In genomic region chr17:45132302-45132568, GRCh38 we compare ENCODE assay signal across 7 cellular contexts. TPM values are rescaled to one million over a fixed set of nuclear protein-coding genes. Genes with fewer than 3 reads are reported as not detected.
DNase-seq lines count a peak whose midpoint lies in the region; ATAC-seq and TF ChIP-seq lines count a peak whose summit lies in the region.

A gene with protein sequence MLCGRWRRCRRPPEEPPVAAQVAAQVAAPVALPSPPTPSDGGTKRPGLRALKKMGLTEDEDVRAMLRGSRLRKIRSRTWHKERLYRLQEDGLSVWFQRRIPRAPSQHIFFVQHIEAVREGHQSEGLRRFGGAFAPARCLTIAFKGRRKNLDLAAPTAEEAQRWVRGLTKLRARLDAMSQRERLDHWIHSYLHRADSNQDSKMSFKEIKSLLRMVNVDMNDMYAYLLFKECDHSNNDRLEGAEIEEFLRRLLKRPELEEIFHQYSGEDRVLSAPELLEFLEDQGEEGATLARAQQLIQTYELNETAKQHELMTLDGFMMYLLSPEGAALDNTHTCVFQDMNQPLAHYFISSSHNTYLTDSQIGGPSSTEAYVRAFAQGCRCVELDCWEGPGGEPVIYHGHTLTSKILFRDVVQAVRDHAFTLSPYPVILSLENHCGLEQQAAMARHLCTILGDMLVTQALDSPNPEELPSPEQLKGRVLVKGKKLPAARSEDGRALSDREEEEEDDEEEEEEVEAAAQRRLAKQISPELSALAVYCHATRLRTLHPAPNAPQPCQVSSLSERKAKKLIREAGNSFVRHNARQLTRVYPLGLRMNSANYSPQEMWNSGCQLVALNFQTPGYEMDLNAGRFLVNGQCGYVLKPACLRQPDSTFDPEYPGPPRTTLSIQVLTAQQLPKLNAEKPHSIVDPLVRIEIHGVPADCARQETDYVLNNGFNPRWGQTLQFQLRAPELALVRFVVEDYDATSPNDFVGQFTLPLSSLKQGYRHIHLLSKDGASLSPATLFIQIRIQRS (minus strand): TSS chr17:45132515. CDS start chr17:45132410, 105 bp downstream.

- H3K27ac ChIP-seq in HL-60 (replicated peaks) (no peak within 1 kb of the TSS; the same call in 1 of the 2 replicates), cardiac muscle cell (peak within 1 kb of the TSS; percentile 91), rectal smooth muscle tissue (ENCODE audit: low read depth, low read length) (peak within 1 kb of the TSS; percentile 97)

- no peaks in the 10 kb centered on the region for H3K36me3 ChIP-seq in cardiac muscle cell
- no peaks in the 10 kb centered on the region for H3K36me3 ChIP-seq in rectal smooth muscle tissue (ENCODE audit: control insufficient read depth, insufficient read depth, low read length)

- H3K4me3 ChIP-seq in HL-60 (replicated peaks; ENCODE audit: insufficient read depth, low read length) (peak within 1 kb of the TSS; percentile 78), cardiac muscle cell (peak within 1 kb of the TSS; percentile 65), rectal smooth muscle tissue (ENCODE audit: low read length) (peak within 1 kb of the TSS; percentile 88)

- no peak for TF ChIP-seq CTCF in HL-60 (IDR thresholded peaks at IDR 0.05; ENCODE audit: insufficient read depth, low read length)
- no peak for TF ChIP-seq CTCF in activated B cell treated with CpG ODN at 0.5 μM for 24 hours (IDR thresholded peaks at IDR 0.05)
- no peak for TF ChIP-seq CTCF in cardiac muscle cell (IDR thresholded peaks at IDR 0.05; ENCODE audit: low read depth, low read length)

- H3K4me1 ChIP-seq in cardiac muscle cell (ENCODE audit: low read depth) (peaks cover 18% of the 10 kb centered on the region), rectal smooth muscle tissue (ENCODE audit: control insufficient read depth, insufficient read depth, low read length) (peaks cover 22% of the 10 kb centered on the region)

- H3K27me3 ChIP-seq in HL-60 (ENCODE audit: insufficient read depth, poor library complexity, severe bottlenecking) (no peaks in the 10 kb centered on the region), cardiac muscle cell (no peaks in the 10 kb centered on the region), rectal smooth muscle tissue (ENCODE audit: control insufficient read depth, insufficient read depth, low read length) (no peaks in the 10 kb centered on the region)

- peak within 1 kb of the TSS; percentile 86 for H3K4me3 Mint-ChIP-seq in activated B cell treated with CpG ODN at 0.5 μM for 24 hours

- H3K27me3 Mint-ChIP-seq in activated B cell treated with CpG ODN at 0.5 μM for 24 hours = peaks cover 4% of the 10 kb centered on the region

- CTCF ChIA-PET in activated B cell treated with CpG ODN at 0.5 μM for 24 hours (lab: Charles Lee) = interaction anchor here (1.2 to 6.5 kb wide), 3 partner anchors 18 to 212 kb away, joined by 3 to 167 read pairs (median 161); partner anchors contain the start of gene HEXIM1

- H3K9ac ChIP-seq in rectal smooth muscle tissue (ENCODE audit: low read length) = peak within 1 kb of the TSS; percentile 88

- H3K36me3 Mint-ChIP-seq in activated B cell treated with CpG ODN at 0.5 μM for 24 hours (ENCODE audit: low read depth) = no peaks in the 10 kb centered on the region

- H3K9me3 Mint-ChIP-seq in activated B cell treated with CpG ODN at 0.5 μM for 24 hours = no peaks in the 10 kb centered on the region

- H3K4me1 Mint-ChIP-seq in activated B cell treated with CpG ODN at 0.5 μM for 24 hours = peaks cover 16% of the 10 kb centered on the region

- POLR2A ChIA-PET in activated B cell treated with CpG ODN at 0.5 μM for 24 hours (lab: Charles Lee) = interaction anchor here (10.8 kb wide), 1 partner anchor 17 kb away, joined by 200 read pairs; the partner anchor contains the start of gene HEXIM1

- no peak for DNase-seq in HL-60 (ENCODE audit: low read depth in 1 of 2, low spot score in 1 of 2)
- no peak for DNase-seq in activated B cell treated with CpG ODN at 0.5 μM for 24 hours
- no peak for DNase-seq in cardiac muscle cell (ENCODE audit: low read depth in 1 of 2, low spot score in 1 of 2)
- DNase-seq in effector CD8-positive, alpha-beta T cell (lab: John Stamatoyannopoulos, UW) = no peak

- H3K9me3 ChIP-seq in cardiac muscle cell (ENCODE audit: low read depth) = no peaks in the 10 kb centered on the region

- intact Hi-C loops in activated B cell treated with CpG ODN at 0.5 μM for 24 hours (cut with micrococcal nuclease) = loop anchor here (1.0 to 10.0 kb wide), 4 partner anchors 36 to 597 kb away; partner anchors contain the start of gene NMT1

- ATAC-seq in activated B cell treated with CpG ODN at 0.5 μM for 24 hours (ENCODE audit: low read depth) (no peak), HG03460 (IDR thresholded peaks at IDR 0.05; ENCODE audit: unreplicated experiment) (no peak), HG03280 (IDR thresholded peaks at IDR 0.05; ENCODE audit: unreplicated experiment) (no peak)

- H3K27ac Mint-ChIP-seq in activated B cell treated with CpG ODN at 0.5 μM for 24 hours = peak within 1 kb of the TSS; percentile 54

RNA-seq across cellular contexts. Expression of the gene that starts here (rescaled TPM):
- total RNA-seq in activated B cell treated with CpG ODN at 0.5 μM for 24 hours = 0.61 and 1.4 TPM in 2 replicates
- total RNA-seq in cardiac muscle cell = 41.0 and 66.3 TPM in 2 replicates
- 36.0 and 41.7 TPM in 2 replicates for polyA plus RNA-seq in cardiac muscle cell

Comparison
In these comparisons a context has a peak if more than half of its experiments do, and no peak if none do; other contexts are left out.
1. RNA of the gene that starts here (total RNA-seq): 41.0 to 66.3 TPM in cardiac muscle cell; 0.61 to 1.4 TPM in activated B cell treated with CpG ODN at 0.5 μM for 24 hours; every median in the first group is over 10 times any median in the second.
2. Peak in every context shown above with its lines, with median percentiles within 50 percentile points of each other: H3K4me3 ChIP-seq.